In the genomic region with DNA sequence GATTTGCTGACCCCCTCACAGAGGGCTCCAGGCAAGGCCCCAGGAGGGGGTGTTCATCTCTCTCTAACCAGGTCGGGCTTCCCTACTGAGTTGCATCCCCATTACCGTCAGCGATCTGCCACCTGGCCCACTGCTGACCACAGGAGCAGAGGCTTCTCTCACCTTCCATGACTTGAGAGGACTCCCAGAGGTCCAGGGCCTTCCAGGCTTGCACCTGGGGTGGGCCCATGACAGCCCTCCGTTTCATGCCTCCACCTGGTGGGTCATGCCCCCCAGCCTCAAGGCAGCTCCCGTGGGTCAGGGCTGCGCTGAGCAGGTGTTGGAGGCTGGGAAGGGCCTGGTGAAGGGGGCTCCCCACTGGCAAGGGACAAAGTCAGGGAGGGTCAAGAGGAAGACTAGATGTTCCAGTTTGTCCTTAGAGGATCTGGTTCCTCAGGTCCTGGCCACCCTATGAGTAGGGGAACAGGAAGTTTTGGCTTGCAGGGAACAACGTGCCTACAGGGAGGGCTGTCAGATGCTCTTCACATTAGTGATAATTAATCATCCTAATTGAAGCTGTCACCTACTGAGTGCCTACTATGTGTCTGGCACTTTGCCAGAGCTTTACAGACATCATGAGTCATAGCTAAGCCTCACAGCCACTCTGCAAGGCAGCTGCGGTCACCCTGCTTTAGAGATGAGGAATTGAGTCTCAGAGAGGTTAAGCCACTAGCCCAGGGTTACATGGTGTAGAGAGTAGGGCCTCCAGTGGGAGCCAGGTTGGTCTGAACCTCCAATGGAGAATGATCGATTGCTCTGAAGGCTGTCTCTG, we compare ENCODE assay signal across 9 cellular contexts. TPM values are rescaled to one million over a fixed set of nuclear protein-coding genes. Genes with fewer than 3 reads are reported as not detected.
DNase-seq lines count a peak whose midpoint lies in the region; ATAC-seq, FAIRE-seq and TF ChIP-seq lines count a peak whose summit lies in the region.
"Had no signal": no experiment of that assay in that cellular context is flagged by ENCODE, and none has a peak within 500 bp of the region (broad histone marks: within the 10 kb centered on the region; RNA-seq: fewer than 3 reads in every experiment).

No MANE protein-coding gene starts in this region.

- no peak overlapping the region for H3K27ac ChIP-seq in breast epithelium
- H3K27ac ChIP-seq in Karpas-422 (ENCODE audit: low read length), result no peak overlapping the region

- no peak for TF ChIP-seq POLR2A in breast epithelium (IDR thresholded peaks at IDR 0.05)

- no TSS peak for BruUV-seq in MCF 10A (replicated peaks; lab: Mats Ljungman, UMichigan)

- H3K36me3 ChIP-seq in breast epithelium (no peaks in the 10 kb centered on the region), Karpas-422 (ENCODE audit: insufficient read depth, low read length) (no peaks in the 10 kb centered on the region), bronchial epithelial cell (ENCODE audit: control insufficient read depth, insufficient read depth, low read length) (no peaks in the 10 kb centered on the region)

- peak; percentile 70 for DNase-seq in MCF 10A (ENCODE audit: unreplicated experiment)
- DNase-seq in breast epithelium (ENCODE audit: low spot score in 2 of 2), result no peak
- DNase-seq in Karpas-422, result peak; percentile 69
- DNase-seq in bronchial epithelial cell (ENCODE audit: low read depth), result peak; percentile 79
- DNase-seq in mesothelial cell of epicardium (ENCODE audit: low spot score in 2 of 2, unreplicated experiment in 2 of 2), result no peak
- no peak for DNase-seq in amniotic stem cell (lab: John Stamatoyannopoulos, UW)
- no peak for DNase-seq in iPS-NIHi7 (ENCODE audit: extremely low spot score)
- DNase-seq: left cardiac atrium had no signal

- no peaks in the 10 kb centered on the region for H3K4me1 ChIP-seq in breast epithelium
- H3K4me1 ChIP-seq in Karpas-422 (ENCODE audit: low read length), result peaks cover 2% of the 10 kb centered on the region; the same call in 1 of the 2 replicates

- peak; percentile 50 for FAIRE-seq in bronchial epithelial cell (lab: Jason Lieb, UNC)

- ATAC-seq in GM21528 (IDR thresholded peaks at IDR 0.05; ENCODE audit: low FRiP score, unreplicated experiment), result no peak

- no peaks in the 10 kb centered on the region for H3K27me3 Mint-ChIP-seq in MCF 10A (ENCODE audit: insufficient read depth, unreplicated experiment)
- no peaks in the 10 kb centered on the region for H3K27me3 Mint-ChIP-seq in mesothelial cell of epicardium (ENCODE audit: low read depth)

- H3K4me1 Mint-ChIP-seq in MCF 10A (ENCODE audit: insufficient read depth, unreplicated experiment) (peaks cover 19% of the 10 kb centered on the region), mesothelial cell of epicardium (peaks cover 6% of the 10 kb centered on the region)

- H3K79me2 ChIP-seq in Karpas-422 (ENCODE audit: low read length), result no peaks in the 10 kb centered on the region

- no peak overlapping the region for H3K9ac ChIP-seq in Karpas-422 (ENCODE audit: low read length)

- CTCF ChIA-PET in MCF 10A (lab: Yijun Ruan, JAX), result interaction anchor here (0.7 kb wide), 1 partner anchor 170 kb away, joined by 3 read pairs; no protein-coding TSS in a partner anchor

- no peak overlapping the region for H3K4me3 ChIP-seq in breast epithelium
- H3K4me3 ChIP-seq in Karpas-422 (ENCODE audit: low read length), result no peak overlapping the region
- no peak overlapping the region for H3K4me3 ChIP-seq in bronchial epithelial cell (ENCODE audit: low read depth, low read length)

- no peak overlapping the region for H3K4me3 Mint-ChIP-seq in MCF 10A (ENCODE audit: unreplicated experiment)
- no peak overlapping the region for H3K4me3 Mint-ChIP-seq in mesothelial cell of epicardium

- no peak overlapping the region for H2AFZ ChIP-seq in Karpas-422 (ENCODE audit: low read length)

- H3K9me3 ChIP-seq in breast epithelium, result no peaks in the 10 kb centered on the region
- no peaks in the 10 kb centered on the region for H3K9me3 ChIP-seq in Karpas-422 (ENCODE audit: low read length)

- POLR2A ChIA-PET in MCF 10A (lab: Yijun Ruan, JAX), result interaction anchor here (1.0 to 4.3 kb wide), 3 partner anchors 9 to 55 kb away, joined by 3 to 17 read pairs (median 6); no protein-coding TSS in a partner anchor

- H3K27ac Mint-ChIP-seq in MCF 10A (ENCODE audit: low read depth, unreplicated experiment), result no peak overlapping the region
- no peak overlapping the region for H3K27ac Mint-ChIP-seq in mesothelial cell of epicardium

- H3K9me2 ChIP-seq in Karpas-422 (replicated peaks; ENCODE audit: insufficient read depth, low read length), result no peaks in the 10 kb centered on the region

- H3K27me3 ChIP-seq in breast epithelium (no peaks in the 10 kb centered on the region), Karpas-422 (ENCODE audit: low read length) (0 out of 2 replicates have a peak, but pooled peaks cover 3% of the 10 kb centered on the region), bronchial epithelial cell (ENCODE audit: control insufficient read depth, insufficient read depth, low read length) (no peaks in the 10 kb centered on the region)

- H3K36me3 Mint-ChIP-seq in MCF 10A (ENCODE audit: insufficient read depth, unreplicated experiment) (peaks cover 15% of the 10 kb centered on the region), mesothelial cell of epicardium (no peaks in the 10 kb centered on the region)

- no peak for TF ChIP-seq CTCF in MCF 10A (IDR thresholded peaks at IDR 0.05; ENCODE audit: unreplicated experiment)
- TF ChIP-seq CTCF in breast epithelium (IDR thresholded peaks at IDR 0.05), result no peak
- TF ChIP-seq CTCF in bronchial epithelial cell (IDR thresholded peaks at IDR 0.05; ENCODE audit: insufficient read depth, low read length, severe bottlenecking), result no peak
- TF ChIP-seq CTCF in mesothelial cell of epicardium (IDR thresholded peaks at IDR 0.05; ENCODE audit: unreplicated experiment), result no peak

- no peaks in the 10 kb centered on the region for H4K20me1 ChIP-seq in Karpas-422 (ENCODE audit: insufficient read depth, low read depth, low read length)

- no peak overlapping the region for H3K4me2 ChIP-seq in Karpas-422 (ENCODE audit: low read depth, low read length, poor library complexity, severe bottlenecking)

- intact Hi-C loops in MCF 10A (cut with micrococcal nuclease), result no loop called here
- intact Hi-C loops in breast epithelium (cut with DNase I; ENCODE audit: low total_unique reads), result no loop called here

- H3K9me3 Mint-ChIP-seq in MCF 10A (ENCODE audit: unreplicated experiment) (no peaks in the 10 kb centered on the region), mesothelial cell of epicardium (no peaks in the 10 kb centered on the region)

RNA-seq across cellular contexts. Expression of a gene that starts 13.8 kb away (rescaled TPM):
- total RNA-seq in MCF 10A (2022) (74.5 and 112 TPM in 2 replicates), breast epithelium (100 to 1,000 TPM; 418 to 546 (median 422) TPM), bronchial epithelial cell (60.6 and 73.7 TPM in 2 replicates), mesothelial cell of epicardium (196 to 218 TPM (median 205 TPM) in 3 replicates)
- total RNA-seq in Karpas-422 (2014; rRNA removed; shearing (Covaris generic); ENCODE audit: low replicate concordance), result 27.6 and 53.5 TPM in 2 replicates

Comparison
In these comparisons a context has a peak if more than half of its experiments do, and no peak if none do; other contexts are left out.
1. DNase-seq: peak in MCF 10A (single experiment), Karpas-422 (single experiment) and bronchial epithelial cell (single experiment); none in breast epithelium (0 of 2), mesothelial cell of epicardium (0 of 2), amniotic stem cell (single experiment) and iPS-NIHi7 (single experiment).